37 cellular contexts compared by ENCODE assay signal in genomic region chr3:126638790-126639189, GRCh38.
"Had no signal": no experiment of that assay in that cellular context is flagged by ENCODE, and none has a peak within 500 bp of the region (broad histone marks: within the 10 kb centered on the region; RNA-seq: fewer than 3 reads in every experiment).

No MANE protein-coding gene starts in this region.

- H3K36me3 ChIP-seq: brain microvascular endothelial cell, breast epithelium had no signal

- H3K4me1 Mint-ChIP-seq: activated naive CD4-positive, alpha-beta T cell treated with anti-CD3 and anti-CD28 coated beads, Interleukin-2, amount 10 ng/mL, durations not matched to agents 7 days and 5 days; activated naive CD4-positive, alpha-beta T cell treated with anti-CD3 and anti-CD28 coated beads, Interleukin-2, amount 50 U/mL, for 24 hours; activated naive CD8-positive, alpha-beta T cell treated with anti-CD3 and anti-CD28 coated beads for 36 hours; activated naive CD8-positive, alpha-beta T cell treated with anti-CD3 and anti-CD28 coated beads, Interleukin-2, amount 50 U/mL, for 24 hours; activated T-helper 17 cell treated with anti-CD3 and anti-CD28 coated beads, Interleukin-2, amount 50 U/mL, for 72 hours; brain; central memory CD8-positive, alpha-beta T cell had no signal

- H3K4me3 ChIP-seq: adrenal gland, ascending aorta, body of pancreas, breast epithelium, cardiac muscle cell had no signal

- ATAC-seq: activated naive CD4-positive, alpha-beta T cell treated with anti-CD3 and anti-CD28 coated beads, Interleukin-2, amount 50 U/mL, for 72 hours; activated naive CD8-positive, alpha-beta T cell treated with anti-CD3 and anti-CD28 coated beads, Interleukin-2, amount 50 U/mL, for 24 hours; activated T-cell treated with anti-CD3 and anti-CD28 coated beads, Interleukin-2, amount 50 U/mL, for 4 hours; activated T-cell treated with anti-CD3 and anti-CD28 coated beads, Interleukin-2, amount 50 U/mL, for 72 hours; activated T-helper 17 cell treated with anti-CD3 and anti-CD28 coated beads, Interleukin-2, amount 50 U/mL, for 72 hours; body of pancreas had no signal

- H3K27me3 ChIP-seq: adrenal gland, ascending aorta, body of pancreas, brain microvascular endothelial cell, breast epithelium, cardiac muscle cell had no signal

- H3K4me3 Mint-ChIP-seq: activated naive CD4-positive, alpha-beta T cell treated with anti-CD3 and anti-CD28 coated beads for 36 hours; activated naive CD4-positive, alpha-beta T cell treated with anti-CD3 and anti-CD28 coated beads, Interleukin-2, amount 10 ng/mL, durations not matched to agents 7 days and 5 days; activated naive CD4-positive, alpha-beta T cell treated with anti-CD3 and anti-CD28 coated beads, Interleukin-2, amount 50 U/mL, for 24 hours; activated naive CD8-positive, alpha-beta T cell; activated naive CD8-positive, alpha-beta T cell treated with anti-CD3 and anti-CD28 coated beads for 36 hours; activated naive CD8-positive, alpha-beta T cell treated with anti-CD3 and anti-CD28 coated beads, Interleukin-2, amount 10 ng/mL, durations not matched to agents 7 days and 5 days; activated naive CD8-positive, alpha-beta T cell treated with anti-CD3 and anti-CD28 coated beads, Interleukin-2, amount 50 U/mL, for 24 hours; activated T-cell treated with anti-CD3 and anti-CD28 coated beads, Interleukin-2, amount 50 U/mL, for 24 hours; activated T-cell treated with anti-CD3 and anti-CD28 coated beads, Interleukin-2, amount 50 U/mL, for 4 hours; activated T-cell treated with anti-CD3 and anti-CD28 coated beads, Interleukin-2, amount 50 U/mL, for 72 hours; activated T-helper 1 cell treated with anti-CD3 and anti-CD28 coated beads, Interleukin-12 subunit alpha, Interleukin-12 subunit beta, Interleukin-2, Interleukin-4 antibody, amounts not matched to agents 30 ng/mL and 10 ng/mL and 1 ng/mL, durations not matched to agents 14 hours and 24 hours and 36 hours; activated T-helper 17 cell treated with anti-CD3 and anti-CD28 coated beads, Interleukin-2, amount 50 U/mL, for 72 hours; brain; central memory CD8-positive, alpha-beta T cell had no signal

- H3K36me3 Mint-ChIP-seq: activated naive CD4-positive, alpha-beta T cell treated with anti-CD3 and anti-CD28 coated beads, Interleukin-2, amount 10 ng/mL, durations not matched to agents 7 days and 5 days had no signal

- H3K27ac Mint-ChIP-seq: activated naive CD4-positive, alpha-beta T cell treated with anti-CD3 and anti-CD28 coated beads for 36 hours; activated naive CD4-positive, alpha-beta T cell treated with anti-CD3 and anti-CD28 coated beads, Interleukin-2, amount 10 ng/mL, durations not matched to agents 7 days and 5 days; activated naive CD4-positive, alpha-beta T cell treated with anti-CD3 and anti-CD28 coated beads, Interleukin-2, amount 50 U/mL, for 24 hours; activated naive CD4-positive, alpha-beta T cell treated with anti-CD3 and anti-CD28 coated beads, Interleukin-2, amount 50 U/mL, for 72 hours; activated naive CD8-positive, alpha-beta T cell; activated naive CD8-positive, alpha-beta T cell treated with anti-CD3 and anti-CD28 coated beads for 36 hours; activated naive CD8-positive, alpha-beta T cell treated with anti-CD3 and anti-CD28 coated beads, Interleukin-2, amount 10 ng/mL, durations not matched to agents 7 days and 5 days; activated naive CD8-positive, alpha-beta T cell treated with anti-CD3 and anti-CD28 coated beads, Interleukin-2, amount 50 U/mL, for 24 hours; activated T-cell treated with anti-CD3 and anti-CD28 coated beads, Interleukin-2, amount 50 U/mL, for 24 hours; activated T-cell treated with anti-CD3 and anti-CD28 coated beads, Interleukin-2, amount 50 U/mL, for 72 hours; activated T-helper 1 cell treated with anti-CD3 and anti-CD28 coated beads, Interleukin-12 subunit alpha, Interleukin-12 subunit beta, Interleukin-2, Interleukin-4 antibody, amounts not matched to agents 30 ng/mL and 10 ng/mL and 1 ng/mL, durations not matched to agents 14 hours and 24 hours and 36 hours; activated T-helper 17 cell treated with anti-CD3 and anti-CD28 coated beads, Interleukin-2, amount 50 U/mL, for 72 hours; activated T-helper 2 cell treated with anti-CD3 and anti-CD28 coated beads, Interferon-gamma antibody, Interleukin-2, Interleukin-4, amounts not matched to agents 10 μg/mL and 5 μg/mL and 100 μg/mL, durations not matched to agents 14 hours and 24 hours and 36 hours; brain had no signal

- H3K27me3 Mint-ChIP-seq: activated naive CD4-positive, alpha-beta T cell treated with anti-CD3 and anti-CD28 coated beads, Interleukin-2, amount 10 ng/mL, durations not matched to agents 7 days and 5 days; activated naive CD4-positive, alpha-beta T cell treated with anti-CD3 and anti-CD28 coated beads, Interleukin-2, amount 50 U/mL, for 24 hours; activated naive CD8-positive, alpha-beta T cell; activated naive CD8-positive, alpha-beta T cell treated with anti-CD3 and anti-CD28 coated beads for 36 hours; activated naive CD8-positive, alpha-beta T cell treated with anti-CD3 and anti-CD28 coated beads, Interleukin-2, amount 10 ng/mL, durations not matched to agents 7 days and 5 days; activated naive CD8-positive, alpha-beta T cell treated with anti-CD3 and anti-CD28 coated beads, Interleukin-2, amount 50 U/mL, for 24 hours; activated T-cell treated with anti-CD3 and anti-CD28 coated beads, Interleukin-2, amount 50 U/mL, for 24 hours; brain had no signal

- H3K9me3 Mint-ChIP-seq: activated naive CD4-positive, alpha-beta T cell treated with anti-CD3 and anti-CD28 coated beads for 36 hours; activated naive CD4-positive, alpha-beta T cell treated with anti-CD3 and anti-CD28 coated beads, Interleukin-2, amount 10 ng/mL, durations not matched to agents 7 days and 5 days; activated naive CD4-positive, alpha-beta T cell treated with anti-CD3 and anti-CD28 coated beads, Interleukin-2, amount 50 U/mL, for 24 hours; activated naive CD4-positive, alpha-beta T cell treated with anti-CD3 and anti-CD28 coated beads, Interleukin-2, amount 50 U/mL, for 72 hours; activated naive CD8-positive, alpha-beta T cell treated with anti-CD3 and anti-CD28 coated beads for 36 hours; activated naive CD8-positive, alpha-beta T cell treated with anti-CD3 and anti-CD28 coated beads, Interleukin-2, amount 10 ng/mL, durations not matched to agents 7 days and 5 days; activated naive CD8-positive, alpha-beta T cell treated with anti-CD3 and anti-CD28 coated beads, Interleukin-2, amount 50 U/mL, for 24 hours; activated T-cell treated with anti-CD3 and anti-CD28 coated beads, Interleukin-2, amount 50 U/mL, for 24 hours; activated T-cell treated with anti-CD3 and anti-CD28 coated beads, Interleukin-2, amount 50 U/mL, for 4 hours; activated T-cell treated with anti-CD3 and anti-CD28 coated beads, Interleukin-2, amount 50 U/mL, for 72 hours; activated T-helper 1 cell treated with anti-CD3 and anti-CD28 coated beads, Interleukin-12 subunit alpha, Interleukin-12 subunit beta, Interleukin-2, Interleukin-4 antibody, amounts not matched to agents 30 ng/mL and 10 ng/mL and 1 ng/mL, durations not matched to agents 14 hours and 24 hours and 36 hours; activated T-helper 17 cell treated with anti-CD3 and anti-CD28 coated beads, Interleukin-2, amount 50 U/mL, for 72 hours; activated T-helper 2 cell treated with anti-CD3 and anti-CD28 coated beads, Interferon-gamma antibody, Interleukin-2, Interleukin-4, amounts not matched to agents 10 μg/mL and 5 μg/mL and 100 μg/mL, durations not matched to agents 14 hours and 24 hours and 36 hours; brain; central memory CD8-positive, alpha-beta T cell had no signal

- H3K4me1 ChIP-seq: adrenal gland, ascending aorta, body of pancreas, breast epithelium had no signal

- H3K27ac ChIP-seq: adrenal gland, ascending aorta, body of pancreas, brain microvascular endothelial cell, breast epithelium, cardiac muscle cell had no signal

- H3K9me3 ChIP-seq: adrenal gland, ascending aorta, body of pancreas, breast epithelium had no signal

- DNase-seq: activated effector memory CD4-positive, alpha-beta T cell treated with anti-CD3 and anti-CD28 coated beads, Interleukin-2, amount 50 U/mL, for 16 hours; activated effector memory CD4-positive, alpha-beta T cell treated with Interleukin-2 at 50 U/mL for 16 hours; activated gamma-delta T cell; activated gamma-delta T cell treated with Interleukin-2 at 50 U/mL for 16 hours; activated naive CD4-positive, alpha-beta T cell; activated naive CD4-positive, alpha-beta T cell treated with anti-CD3 and anti-CD28 coated beads for 36 hours; activated naive CD4-positive, alpha-beta T cell treated with anti-CD3 and anti-CD28 coated beads, Interleukin-2, amount 10 ng/mL, durations not matched to agents 7 days and 5 days; activated naive CD4-positive, alpha-beta T cell treated with anti-CD3 and anti-CD28 coated beads, Interleukin-2, amount 50 U/mL, for 16 hours; activated naive CD4-positive, alpha-beta T cell treated with Interleukin-2 at 50 U/mL for 16 hours; activated naive CD8-positive, alpha-beta T cell treated with anti-CD3 and anti-CD28 coated beads for 36 hours; activated naive CD8-positive, alpha-beta T cell treated with anti-CD3 and anti-CD28 coated beads, Interleukin-2, amount 10 ng/mL, durations not matched to agents 7 days and 5 days; activated naive CD8-positive, alpha-beta T cell treated with anti-CD3 and anti-CD28 coated beads, Interleukin-2, amount 50 U/mL, for 24 hours; activated T-cell treated with anti-CD3 and anti-CD28 coated beads, Interleukin-2, amount 50 U/mL, for 24 hours; activated T-cell treated with anti-CD3 and anti-CD28 coated beads, Interleukin-2, amount 50 U/mL, for 4 hours; activated T-cell treated with anti-CD3 and anti-CD28 coated beads, Interleukin-2, amount 50 U/mL, for 48 hours; activated T-cell treated with anti-CD3 and anti-CD28 coated beads, Interleukin-2, amount 50 U/mL, for 72 hours; adrenal gland; amniotic stem cell; amygdala; anterior cingulate cortex; aorta; body of pancreas; brain microvascular endothelial cell; caudate nucleus; central memory CD4-positive, alpha-beta T cell; cerebellar nuclear complex had no signal
